Comparison of ENCODE assay signal across 15 cellular contexts in genomic region chr7:3149231-3149960, GRCh38.
A peak's percentile ranks its signal among the peaks of the same experiment; 100 is the strongest.
DNase-seq lines count a peak whose midpoint lies in the region; ATAC-seq lines count a peak whose summit lies in the region.
"Had no signal": no experiment of that assay in that cellular context is flagged by ENCODE, and none has a peak within 500 bp of the region (broad histone marks: within the 10 kb centered on the region; RNA-seq: fewer than 3 reads in every experiment).

No MANE protein-coding gene starts in this region.

- no peak overlapping the region for H3K27ac Mint-ChIP-seq in activated naive CD8-positive, alpha-beta T cell treated with anti-CD3 and anti-CD28 coated beads, Interleukin-2, amount 10 ng/mL, durations not matched to agents 7 days and 5 days
- no peak overlapping the region for H3K27ac Mint-ChIP-seq in activated naive CD8-positive, alpha-beta T cell treated with anti-CD3 and anti-CD28 coated beads for 36 hours
- H3K27ac Mint-ChIP-seq: CD4-positive, alpha-beta T cell had no signal

- no peak for ATAC-seq in activated naive CD8-positive, alpha-beta T cell treated with anti-CD3 and anti-CD28 coated beads, Interleukin-2, amount 10 ng/mL, durations not matched to agents 7 days and 5 days (ENCODE audit: low read depth)
- no peak for ATAC-seq in HG02938 (IDR thresholded peaks at IDR 0.05; ENCODE audit: unreplicated experiment)
- ATAC-seq: A549, Panc1 had no signal

- H3K4me1 ChIP-seq in iPS-15b (ENCODE audit: control insufficient read depth, insufficient read depth, low read length) = no peaks in the 10 kb centered on the region

- POLR2A ChIA-PET in activated naive CD8-positive, alpha-beta T cell treated with anti-CD3 and anti-CD28 coated beads, Interleukin-2, amount 10 ng/mL, durations not matched to agents 7 days and 5 days (lab: Charles Lee) = no interaction called here

- peak overlapping the region; percentile 18 for H3K9ac ChIP-seq in iPS-15b (ENCODE audit: low read depth, low read length)

- no peaks in the 10 kb centered on the region for H3K9me3 ChIP-seq in iPS-15b (ENCODE audit: control insufficient read depth, insufficient read depth, low read length)
- H3K9me3 ChIP-seq: A549 had no signal

- peak; percentile 14 for DNase-seq in activated naive CD8-positive, alpha-beta T cell treated with anti-CD3 and anti-CD28 coated beads, Interleukin-2, amount 10 ng/mL, durations not matched to agents 7 days and 5 days
- no peak for DNase-seq in activated naive CD8-positive, alpha-beta T cell treated with anti-CD3 and anti-CD28 coated beads for 36 hours
- DNase-seq in posterior vena cava (ENCODE audit: low spot score) = peak; percentile 64
- no peak for DNase-seq in NCI-H1436 treated with DMSO at 0.1 percent for 48 hours (lab: John Stamatoyannopoulos, UW)
- DNase-seq in NCI-H2107 treated with DMSO at 0.1 percent for 48 hours (lab: John Stamatoyannopoulos, UW; ENCODE audit: unreplicated experiment) = no peak
- DNase-seq in Kasumi-1 (lab: John Stamatoyannopoulos, UW) = no peak
- DNase-seq: CD4-positive, alpha-beta T cell; DMS79; NCI-H1092; NCI-H1694 treated with DMSO at 0.1 percent for 48 hours; Right ventricle myocardium superior had no signal

- H3K27me3 ChIP-seq in iPS-15b (ENCODE audit: control insufficient read depth, insufficient read depth, low read length) = no peaks in the 10 kb centered on the region

- no peaks in the 10 kb centered on the region for H3K36me3 ChIP-seq in iPS-15b (ENCODE audit: control insufficient read depth, insufficient read depth, low read length)

- intact Hi-C loops in posterior vena cava (cut with DNase I) = no loop called here

- H3K4me3 Mint-ChIP-seq in activated naive CD8-positive, alpha-beta T cell treated with anti-CD3 and anti-CD28 coated beads, Interleukin-2, amount 10 ng/mL, durations not matched to agents 7 days and 5 days = no peak overlapping the region
- no peak overlapping the region for H3K4me3 Mint-ChIP-seq in activated naive CD8-positive, alpha-beta T cell treated with anti-CD3 and anti-CD28 coated beads for 36 hours
- H3K4me3 Mint-ChIP-seq: CD4-positive, alpha-beta T cell had no signal

- peaks cover 7% of the 10 kb centered on the region for H3K27me3 Mint-ChIP-seq in activated naive CD8-positive, alpha-beta T cell treated with anti-CD3 and anti-CD28 coated beads, Interleukin-2, amount 10 ng/mL, durations not matched to agents 7 days and 5 days
- H3K27me3 Mint-ChIP-seq in activated naive CD8-positive, alpha-beta T cell treated with anti-CD3 and anti-CD28 coated beads for 36 hours = no peaks in the 10 kb centered on the region
- H3K27me3 Mint-ChIP-seq: CD4-positive, alpha-beta T cell had no signal

- no peaks in the 10 kb centered on the region for H3K36me3 Mint-ChIP-seq in activated naive CD8-positive, alpha-beta T cell treated with anti-CD3 and anti-CD28 coated beads, Interleukin-2, amount 10 ng/mL, durations not matched to agents 7 days and 5 days
- H3K36me3 Mint-ChIP-seq in activated naive CD8-positive, alpha-beta T cell treated with anti-CD3 and anti-CD28 coated beads for 36 hours = no peaks in the 10 kb centered on the region

- H3K9me3 Mint-ChIP-seq in activated naive CD8-positive, alpha-beta T cell treated with anti-CD3 and anti-CD28 coated beads, Interleukin-2, amount 10 ng/mL, durations not matched to agents 7 days and 5 days = no peaks in the 10 kb centered on the region
- no peaks in the 10 kb centered on the region for H3K9me3 Mint-ChIP-seq in activated naive CD8-positive, alpha-beta T cell treated with anti-CD3 and anti-CD28 coated beads for 36 hours
- H3K9me3 Mint-ChIP-seq: CD4-positive, alpha-beta T cell had no signal

- no peak overlapping the region for H3K4me3 ChIP-seq in iPS-15b (ENCODE audit: low read depth, low read length)
- H3K4me3 ChIP-seq: A549 had no signal

- peaks cover 18% of the 10 kb centered on the region for H3K4me1 Mint-ChIP-seq in activated naive CD8-positive, alpha-beta T cell treated with anti-CD3 and anti-CD28 coated beads, Interleukin-2, amount 10 ng/mL, durations not matched to agents 7 days and 5 days
- peaks cover 19% of the 10 kb centered on the region for H3K4me1 Mint-ChIP-seq in activated naive CD8-positive, alpha-beta T cell treated with anti-CD3 and anti-CD28 coated beads for 36 hours

Comparison
In these comparisons a context has a peak if more than half of its experiments do, and no peak if none do; other contexts are left out.
1. DNase-seq: peak in activated naive CD8-positive, alpha-beta T cell treated with anti-CD3 and anti-CD28 coated beads, Interleukin-2, amount 10 ng/mL, durations not matched to agents 7 days and 5 days (single experiment) and posterior vena cava (single experiment); none in activated naive CD8-positive, alpha-beta T cell treated with anti-CD3 and anti-CD28 coated beads for 36 hours (single experiment), NCI-H1436 treated with DMSO at 0.1 percent for 48 hours (single experiment), NCI-H2107 treated with DMSO at 0.1 percent for 48 hours (single experiment) and Kasumi-1 (0 of 2).